Comparison of ENCODE assay signal across 12 cellular contexts in the genomic region with DNA sequence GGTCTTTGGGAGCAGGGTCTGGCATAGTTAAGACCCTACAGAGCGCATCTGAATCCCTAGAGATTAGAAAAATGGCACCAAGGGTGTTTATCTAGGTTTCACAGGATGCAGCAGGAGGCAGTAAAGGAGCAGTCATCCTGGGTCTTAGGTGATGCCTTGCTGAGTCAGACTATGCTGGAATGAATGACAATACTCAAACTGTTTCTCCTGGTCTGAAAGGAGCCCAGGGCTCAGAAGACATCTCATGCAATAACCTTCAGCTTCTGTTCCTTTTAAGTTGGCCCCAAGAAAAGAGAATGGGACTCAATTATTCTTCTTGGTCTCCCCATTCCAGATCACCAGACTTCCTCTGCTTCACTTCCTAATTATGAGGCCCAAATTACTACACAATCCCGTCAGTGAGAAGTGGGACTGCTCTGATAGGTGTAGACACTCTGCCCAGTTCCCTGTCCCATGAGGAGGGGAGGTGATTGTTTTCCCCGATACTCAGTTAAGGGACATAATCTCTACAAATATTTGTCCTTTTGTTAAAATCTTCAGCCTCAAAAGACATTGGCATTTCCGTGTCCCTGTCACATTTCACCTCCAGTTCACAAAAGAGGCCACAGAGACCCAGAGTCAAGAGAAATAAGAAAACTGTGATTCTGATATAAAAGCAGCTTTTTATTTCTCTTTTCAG. TPM values are rescaled to one million over a fixed set of nuclear protein-coding genes. Genes with fewer than 3 reads are reported as not detected.
A peak's percentile ranks its signal among the peaks of the same experiment; 100 is the strongest.
DNase-seq lines count a peak whose midpoint lies in the region; ATAC-seq and TF ChIP-seq lines count a peak whose summit lies in the region.
"Had no signal": no experiment of that assay in that cellular context is flagged by ENCODE, and none has a peak within 500 bp of the region (broad histone marks: within the 10 kb centered on the region; RNA-seq: fewer than 3 reads in every experiment).

No MANE protein-coding gene starts in this region.

- TF ChIP-seq EP300 in sigmoid colon (IDR thresholded peaks at IDR 0.05), result no peak

- H3K4me1 Mint-ChIP-seq in CD8-positive, alpha-beta memory T cell, result no peaks in the 10 kb centered on the region
- H3K4me1 Mint-ChIP-seq in HFFc6 (ENCODE audit: low read depth), result peaks cover 10% of the 10 kb centered on the region
- H3K4me1 Mint-ChIP-seq in activated B cell treated with CpG ODN at 0.5 μM for 24 hours, result peaks cover 53% of the 10 kb centered on the region
- no peaks in the 10 kb centered on the region for H3K4me1 Mint-ChIP-seq in glutamatergic neuron (ENCODE audit: low read depth, unreplicated experiment)

- no peaks in the 10 kb centered on the region for H3K9me3 ChIP-seq in CD8-positive, alpha-beta memory T cell (ENCODE audit: low read length)
- no peaks in the 10 kb centered on the region for H3K9me3 ChIP-seq in sigmoid colon
- no peaks in the 10 kb centered on the region for H3K9me3 ChIP-seq in left ventricle myocardium inferior (replicated peaks)
- H3K9me3 ChIP-seq: thoracic aorta had no signal

- H3K9me3 Mint-ChIP-seq in CD8-positive, alpha-beta memory T cell, result no peaks in the 10 kb centered on the region
- H3K9me3 Mint-ChIP-seq in HFFc6, result peaks cover 9% of the 10 kb centered on the region
- H3K9me3 Mint-ChIP-seq in activated B cell treated with CpG ODN at 0.5 μM for 24 hours, result no peaks in the 10 kb centered on the region
- H3K9me3 Mint-ChIP-seq in glutamatergic neuron (ENCODE audit: unreplicated experiment), result peaks cover 1% of the 10 kb centered on the region

- no peaks in the 10 kb centered on the region for H3K4me1 ChIP-seq in CD8-positive, alpha-beta memory T cell (ENCODE audit: insufficient read depth, low read length)
- H3K4me1 ChIP-seq in sigmoid colon (no peaks in the 10 kb centered on the region), left ventricle myocardium inferior (no peaks in the 10 kb centered on the region)

- H3K27me3 Mint-ChIP-seq in CD8-positive, alpha-beta memory T cell, result peaks cover 5% of the 10 kb centered on the region in 2 donors
- H3K27me3 Mint-ChIP-seq in HFFc6 (ENCODE audit: insufficient read depth), result peaks cover 13% of the 10 kb centered on the region
- H3K27me3 Mint-ChIP-seq in activated B cell treated with CpG ODN at 0.5 μM for 24 hours, result no peaks in the 10 kb centered on the region
- H3K27me3 Mint-ChIP-seq in glutamatergic neuron (ENCODE audit: unreplicated experiment), result no peaks in the 10 kb centered on the region

- TF ChIP-seq CTCF in HFFc6 (IDR thresholded peaks at IDR 0.05) (peak; percentile 45; the same call in 1 of the 2 replicates), activated B cell treated with CpG ODN at 0.5 μM for 24 hours (IDR thresholded peaks at IDR 0.05) (no peak), kidney epithelial cell (IDR thresholded peaks at IDR 0.05; ENCODE audit: insufficient read depth, low read length, poor library complexity, severe bottlenecking) (peak; percentile 18), glutamatergic neuron (IDR thresholded peaks at IDR 0.05; ENCODE audit: partially characterized antibody, unreplicated experiment) (no peak), sigmoid colon (IDR thresholded peaks at IDR 0.05) (no peak), left ventricle myocardium inferior (IDR thresholded peaks at IDR 0.05; ENCODE audit: borderline replicate concordance) (no peak)

- peak overlapping the region; percentile 5 for H3K27ac ChIP-seq in CD8-positive, alpha-beta memory T cell (ENCODE audit: low read depth, low read length)
- no peak overlapping the region for H3K27ac ChIP-seq in sigmoid colon
- H3K27ac ChIP-seq in left ventricle myocardium inferior (replicated peaks), result no peak overlapping the region
- H3K27ac ChIP-seq: thoracic aorta had no signal

- WGBS in sigmoid colon, 2 donors, result 81 to 82% methylated on average over 4 of the region's 4 CpGs

- CTCF ChIA-PET in CD8-positive, alpha-beta memory T cell (lab: Charles Lee), result no interaction called here
- CTCF ChIA-PET in activated B cell treated with CpG ODN at 0.5 μM for 24 hours (lab: Charles Lee), result interaction anchor here (1.2 to 1.5 kb wide), 2 partner anchors 18 to 83 kb away, joined by 3 to 6 read pairs; partner anchors contain the start of gene STAT2

- intact Hi-C loops in activated B cell treated with CpG ODN at 0.5 μM for 24 hours (cut with micrococcal nuclease), result loop anchor here (5.0 kb wide), 1 partner anchor 40 kb away; no protein-coding TSS in a partner anchor
- intact Hi-C loops in sigmoid colon (cut with DNase I), result no loop called here
- intact Hi-C loops in left ventricle myocardium inferior (cut with micrococcal nuclease), result no loop called here

- no peaks in the 10 kb centered on the region for H3K27me3 ChIP-seq in CD8-positive, alpha-beta memory T cell (ENCODE audit: insufficient read depth, low read length, poor library complexity, severe bottlenecking)
- H3K27me3 ChIP-seq in kidney epithelial cell (ENCODE audit: control insufficient read depth, insufficient read depth, low read length) (no peaks in the 10 kb centered on the region), sigmoid colon (no peaks in the 10 kb centered on the region), left ventricle myocardium inferior (ENCODE audit: low read depth) (no peaks in the 10 kb centered on the region)

- no peak for ATAC-seq in activated B cell treated with CpG ODN at 0.5 μM for 24 hours (ENCODE audit: low read depth)
- ATAC-seq in HG03135 (IDR thresholded peaks at IDR 0.05; ENCODE audit: unreplicated experiment), result no peak

- no peak overlapping the region for H3K4me3 Mint-ChIP-seq in CD8-positive, alpha-beta memory T cell
- H3K4me3 Mint-ChIP-seq in HFFc6 (no peak overlapping the region), activated B cell treated with CpG ODN at 0.5 μM for 24 hours (no peak overlapping the region), glutamatergic neuron (ENCODE audit: unreplicated experiment) (no peak overlapping the region)

- no peak for TF ChIP-seq POLR2A in sigmoid colon (IDR thresholded peaks at IDR 0.05)

- H3K36me3 ChIP-seq in CD8-positive, alpha-beta memory T cell (ENCODE audit: insufficient read depth, low read length), result no peaks in the 10 kb centered on the region
- H3K36me3 ChIP-seq in kidney epithelial cell (ENCODE audit: control insufficient read depth, insufficient read depth, low read length) (no peaks in the 10 kb centered on the region), sigmoid colon (no peaks in the 10 kb centered on the region), left ventricle myocardium inferior (no peaks in the 10 kb centered on the region)
- H3K36me3 ChIP-seq: thoracic aorta had no signal

- POLR2A ChIA-PET in CD8-positive, alpha-beta memory T cell (lab: Charles Lee), result no interaction called here
- POLR2A ChIA-PET in activated B cell treated with CpG ODN at 0.5 μM for 24 hours (lab: Charles Lee), result interaction anchor here (0.6 to 8.4 kb wide), 7 partner anchors 18 to 87 kb away, joined by 4 to 128 read pairs (median 8); partner anchors contain the start of genes CNPY2, IL23A, STAT2 and TIMELESS

- no peak for DNase-seq in CD8-positive, alpha-beta memory T cell
- peak; percentile 30 for DNase-seq in HFFc6
- no peak for DNase-seq in activated B cell treated with CpG ODN at 0.5 μM for 24 hours
- peak; percentile 29 for DNase-seq in kidney epithelial cell (ENCODE audit: low read depth)
- no peak for DNase-seq in glutamatergic neuron
- DNase-seq in sigmoid colon, result no peak
- no peak for DNase-seq in left ventricle myocardium inferior
- DNase-seq: DMS153, NCI-H2107 had no signal

- no peak overlapping the region for H3K4me3 ChIP-seq in CD8-positive, alpha-beta memory T cell (ENCODE audit: low read length)
- H3K4me3 ChIP-seq in kidney epithelial cell (ENCODE audit: low read depth, low read length) (no peak overlapping the region), sigmoid colon (no peak overlapping the region), left ventricle myocardium inferior (no peak overlapping the region)
- H3K4me3 ChIP-seq: thoracic aorta had no signal

- H3K27ac Mint-ChIP-seq in CD8-positive, alpha-beta memory T cell, result peak overlapping the region in 1 of 8 donors; percentile 29
- H3K27ac Mint-ChIP-seq in HFFc6, result no peak overlapping the region
- peak overlapping the region; percentile 94 for H3K27ac Mint-ChIP-seq in activated B cell treated with CpG ODN at 0.5 μM for 24 hours
- no peak overlapping the region for H3K27ac Mint-ChIP-seq in glutamatergic neuron (ENCODE audit: unreplicated experiment)

- H3K36me3 Mint-ChIP-seq in CD8-positive, alpha-beta memory T cell, result peaks cover 0 to 6% (median 0%) of the 10 kb centered on the region in 3 donors
- H3K36me3 Mint-ChIP-seq in HFFc6 (ENCODE audit: low read depth), result peaks cover 6% of the 10 kb centered on the region
- H3K36me3 Mint-ChIP-seq in activated B cell treated with CpG ODN at 0.5 μM for 24 hours (ENCODE audit: low read depth), result peaks cover 2% of the 10 kb centered on the region
- no peaks in the 10 kb centered on the region for H3K36me3 Mint-ChIP-seq in glutamatergic neuron (ENCODE audit: unreplicated experiment)

RNA-seq across cellular contexts. Expression of gene APOF, which starts 14.8 kb away (rescaled TPM):
- total RNA-seq in CD8-positive, alpha-beta memory T cell, result not detected
- not detected for polyA plus RNA-seq in CD8-positive, alpha-beta memory T cell
- not detected for total RNA-seq in HFFc6 (2021; fragmentation: NEBNext Ultra II Directional; extraction: Animal tissue kit (Norgen Biotek cat#: 25700))
- not detected in 2 replicates for total RNA-seq in activated B cell treated with CpG ODN at 0.5 μM for 24 hours
- total RNA-seq in kidney epithelial cell, result not detected in 2 replicates
- total RNA-seq in glutamatergic neuron (ENCODE audit: unreplicated experiment), result not detected
- not detected for total RNA-seq in sigmoid colon
- polyA plus RNA-seq in sigmoid colon, result not detected
- total RNA-seq in left ventricle myocardium inferior, result not detected
- total RNA-seq: lung microvascular endothelial cell, thoracic aorta had no signal

RNA-seq across cellular contexts. Expression of gene STAT2, which starts 17.5 kb away (rescaled TPM):
- 10 to 100 TPM; 61.6 to 63.5 TPM for total RNA-seq in CD8-positive, alpha-beta memory T cell
- 65.0 TPM for polyA plus RNA-seq in CD8-positive, alpha-beta memory T cell
- 100 to 1,000 TPM in 2 of 6 experiments, 10 to 100 TPM in 4; 78.6 to 105 (median 95.2) TPM for total RNA-seq in HFFc6 (2021; fragmentation: NEBNext Ultra II Directional; extraction: Animal tissue kit (Norgen Biotek cat#: 25700))
- total RNA-seq in activated B cell treated with CpG ODN at 0.5 μM for 24 hours (159 and 177 TPM in 2 replicates), kidney epithelial cell (125 and 133 TPM in 2 replicates), glutamatergic neuron (ENCODE audit: unreplicated experiment) (74.7 TPM), sigmoid colon (100 to 1,000 TPM in 2 of 4 donors, 10 to 100 TPM in 2; 73.6 to 160 (median 94.6) TPM), left ventricle myocardium inferior (34.9 TPM)
- 10 to 100 TPM; 15.0 to 71.7 (median 18.6) TPM for polyA plus RNA-seq in sigmoid colon

RNA-seq across cellular contexts. Expression of gene IL23A, which starts 38.8 kb away (rescaled TPM):
- total RNA-seq in CD8-positive, alpha-beta memory T cell, result 10 to 100 TPM; 26.9 to 29.6 TPM
- 26.4 TPM for polyA plus RNA-seq in CD8-positive, alpha-beta memory T cell
- under 1 TPM in 1 of 6 experiments, not detected in 5; 0.38 TPM for total RNA-seq in HFFc6 (2021; fragmentation: NEBNext Ultra II Directional; extraction: Animal tissue kit (Norgen Biotek cat#: 25700))
- total RNA-seq in activated B cell treated with CpG ODN at 0.5 μM for 24 hours (5.6 and 7.2 TPM in 2 replicates), kidney epithelial cell (30.9 and 33.6 TPM in 2 replicates), glutamatergic neuron (ENCODE audit: unreplicated experiment) (0.42 TPM), sigmoid colon (not detected), left ventricle myocardium inferior (not detected)
- 1 to 10 TPM in 1 of 3 donors, not detected in 2; 3.6 TPM for polyA plus RNA-seq in sigmoid colon
- total RNA-seq: thoracic aorta had no signal

RNA-seq across cellular contexts. Expression of gene PAN2, which starts 43.6 kb away (rescaled TPM):
- total RNA-seq in CD8-positive, alpha-beta memory T cell, result 10 to 100 TPM; 36.6 to 40.4 TPM
- polyA plus RNA-seq in CD8-positive, alpha-beta memory T cell, result 5.4 TPM
- total RNA-seq in HFFc6 (2021; fragmentation: NEBNext Ultra II Directional; extraction: Animal tissue kit (Norgen Biotek cat#: 25700)), result 10 to 100 TPM in 5 of 6 experiments, 1 to 10 TPM in 1; 9.0 to 16.7 (median 14.6) TPM
- total RNA-seq in activated B cell treated with CpG ODN at 0.5 μM for 24 hours, result 86.3 and 98.9 TPM in 2 replicates
- 21.6 and 33.4 TPM in 2 replicates for total RNA-seq in kidney epithelial cell
- 101 TPM for total RNA-seq in glutamatergic neuron (ENCODE audit: unreplicated experiment)
- 10 to 100 TPM; 26.4 to 67.0 (median 36.8) TPM for total RNA-seq in sigmoid colon
- 10 to 100 TPM in 1 of 3 donors, 1 to 10 TPM in 2; 5.4 to 30.0 (median 5.5) TPM for polyA plus RNA-seq in sigmoid colon
- total RNA-seq in left ventricle myocardium inferior, result 49.5 TPM

Comparison
In these comparisons a context has a peak if more than half of its experiments do, and no peak if none do; other contexts are left out.
1. DNase-seq: peak in HFFc6 (single experiment) and kidney epithelial cell (single experiment); none in CD8-positive, alpha-beta memory T cell (0 of 5), activated B cell treated with CpG ODN at 0.5 μM for 24 hours (single experiment), glutamatergic neuron (single experiment), sigmoid colon (single experiment) and left ventricle myocardium inferior (single experiment).
2. CTCF ChIP-seq: peak in HFFc6 (single experiment) and kidney epithelial cell (single experiment); none in activated B cell treated with CpG ODN at 0.5 μM for 24 hours (single experiment), glutamatergic neuron (single experiment), sigmoid colon (0 of 4) and left ventricle myocardium inferior (single experiment).